1 cellular context compared by ENCODE assay signal in the genomic region with DNA sequence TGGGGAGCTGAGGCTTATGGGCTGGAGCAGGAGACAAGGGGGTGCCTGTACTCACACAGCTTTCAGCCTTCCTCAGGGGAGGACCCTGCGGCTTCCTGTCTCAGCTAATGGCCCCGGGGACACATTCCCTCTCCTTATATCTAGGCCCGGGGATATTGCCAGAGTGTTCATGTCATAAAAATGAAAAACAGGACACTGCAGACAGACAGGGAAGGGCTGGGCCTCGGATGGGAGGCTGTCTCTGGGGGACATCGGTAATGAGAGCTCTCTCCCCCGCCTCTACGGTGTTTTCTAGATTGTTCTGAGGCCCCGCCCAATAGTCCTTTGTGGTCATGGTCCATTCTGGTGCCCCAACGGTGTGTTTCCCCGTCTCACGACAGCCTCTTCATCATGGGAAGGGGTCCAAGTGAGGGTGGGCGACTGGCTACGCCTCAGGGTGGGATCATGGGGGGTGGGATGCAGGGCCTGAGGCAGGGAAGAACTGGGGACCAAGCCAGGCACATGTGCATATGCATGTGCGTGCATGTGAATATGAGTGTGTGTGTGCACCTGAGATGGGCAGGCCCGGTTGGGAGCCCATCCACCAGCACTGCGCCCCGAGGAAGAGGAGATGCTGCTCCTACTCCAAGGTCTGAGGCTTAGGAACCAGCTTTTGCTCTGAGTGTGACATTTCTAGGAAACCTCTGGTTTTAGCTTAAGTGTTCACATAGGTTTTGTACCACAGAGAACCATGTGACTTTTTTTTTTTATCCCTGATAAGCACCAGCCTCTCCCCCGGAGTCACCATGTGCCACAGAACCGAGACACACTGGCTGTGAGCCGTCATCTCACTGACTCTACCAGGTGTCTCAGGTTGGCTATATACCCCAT.
A peak's percentile ranks its signal among the peaks of the same experiment; 100 is the strongest.
TF ChIP-seq lines count a peak whose summit lies in the region.

No MANE protein-coding gene starts in this region.

TF ChIP-seq in K562, 482 proteins besides CTCF, POLR2A, EP300 and RAD21 (continued from another document and continues in another):
- TF ChIP-seq, protein P1, sequence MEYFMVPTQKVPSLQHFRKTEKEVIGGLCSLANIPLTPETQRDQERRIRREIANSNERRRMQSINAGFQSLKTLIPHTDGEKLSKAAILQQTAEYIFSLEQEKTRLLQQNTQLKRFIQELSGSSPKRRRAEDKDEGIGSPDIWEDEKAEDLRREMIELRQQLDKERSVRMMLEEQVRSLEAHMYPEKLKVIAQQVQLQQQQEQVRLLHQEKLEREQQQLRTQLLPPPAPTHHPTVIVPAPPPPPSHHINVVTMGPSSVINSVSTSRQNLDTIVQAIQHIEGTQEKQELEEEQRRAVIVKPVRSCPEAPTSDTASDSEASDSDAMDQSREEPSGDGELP (CRISPR knock-in tag; IDR thresholded peaks at IDR 0.05; ENCODE audit: borderline replicate concordance): no peak
- TF ChIP-seq ZNF589 (CRISPR knock-in tag; IDR thresholded peaks at IDR 0.05; ENCODE audit: low read depth) (no peak), MEF2D (tag; conservative IDR thresholded peaks at IDR 0.05; ENCODE audit: low read depth) (no peak), CHD4 (IDR thresholded peaks at IDR 0.05; ENCODE audit: insufficient read depth, insufficient replicate concordance, low read depth, low read length, poor library complexity, severe bottlenecking) (peak; percentile 56), POLR2G (IDR thresholded peaks at IDR 0.05; ENCODE audit: low read depth, low read length) (0 out of 2 replicates have a peak, but pooled peaks have one; percentile 3), RAD51 (IDR thresholded peaks at IDR 0.05; ENCODE audit: borderline replicate concordance, low read depth) (no peak), CHCHD3 (CRISPR knock-in tag; IDR thresholded peaks at IDR 0.05) (no peak), LARP7 (IDR thresholded peaks at IDR 0.05) (no peak), EP400 (IDR thresholded peaks at IDR 0.05) (no peak), KDM5B (IDR thresholded peaks at IDR 0.05; ENCODE audit: insufficient replicate concordance, low read depth, low read length) (peak; percentile 29), WHSC1 (IDR thresholded peaks at IDR 0.05; ENCODE audit: low read length) (peak; percentile 19), SUPT5H (IDR thresholded peaks at IDR 0.05) (no peak), ZFP36 (IDR thresholded peaks at IDR 0.05; ENCODE audit: low read depth, low read length, partially characterized antibody) (no peak), SMARCA5 (IDR thresholded peaks at IDR 0.05) (no peak), POLR2B (IDR thresholded peaks at IDR 0.05; ENCODE audit: low read depth, partially characterized antibody) (no peak), SRF (CRISPR knock-in tag; IDR thresholded peaks at IDR 0.05) (peak in 1 of 2 experiments; percentile 37; a peak in 1 of 4 replicates), RBBP5 (IDR thresholded peaks at IDR 0.05; ENCODE audit: borderline replicate concordance, insufficient read depth, low read length, poor library complexity, severe bottlenecking) (peak; percentile 49), KLF6 (CRISPR knock-in tag; IDR thresholded peaks at IDR 0.05; ENCODE audit: borderline replicate concordance) (no peak), MXI1 (IDR thresholded peaks at IDR 0.05; ENCODE audit: low read depth, low read length) (no peak), BRD9 (IDR thresholded peaks at IDR 0.05; ENCODE audit: low read depth, partially characterized antibody) (no peak), ZNF143 (CRISPR knock-in tag; IDR thresholded peaks at IDR 0.05) (no peak), ZNF445 (CRISPR knock-in tag; IDR thresholded peaks at IDR 0.05; ENCODE audit: low read depth) (no peak; the same call in 1 of the 2 replicates), ZNF41 (CRISPR knock-in tag; conservative IDR thresholded peaks at IDR 0.05) (0 out of 2 replicates have a peak, but pooled peaks have one; percentile 36), SMAD1 (IDR thresholded peaks at IDR 0.05; ENCODE audit: low read depth, low read length, partially characterized antibody) (no peak), ZNF239 (CRISPR knock-in tag; IDR thresholded peaks at IDR 0.05) (peak; percentile 34; the same call in 1 of the 2 replicates), NCOA1 (IDR thresholded peaks at IDR 0.05; ENCODE audit: low read depth) (no peak), SP2 (IDR thresholded peaks at IDR 0.05; ENCODE audit: extremely low read depth, low read depth, low read length, poor library complexity, severe bottlenecking) (no peak), DMBX1 (CRISPR knock-in tag; IDR thresholded peaks at IDR 0.05; ENCODE audit: borderline replicate concordance) (peak; percentile 62; the same call in 1 of the 2 replicates), SMAD3 (CRISPR knock-in tag; conservative IDR thresholded peaks at IDR 0.05) (peak; percentile 50; the same call in 1 of the 2 replicates), BHLHE40 (IDR thresholded peaks at IDR 0.05; ENCODE audit: low read length) (peak; percentile 76)
- TF ChIP-seq, protein P2, sequence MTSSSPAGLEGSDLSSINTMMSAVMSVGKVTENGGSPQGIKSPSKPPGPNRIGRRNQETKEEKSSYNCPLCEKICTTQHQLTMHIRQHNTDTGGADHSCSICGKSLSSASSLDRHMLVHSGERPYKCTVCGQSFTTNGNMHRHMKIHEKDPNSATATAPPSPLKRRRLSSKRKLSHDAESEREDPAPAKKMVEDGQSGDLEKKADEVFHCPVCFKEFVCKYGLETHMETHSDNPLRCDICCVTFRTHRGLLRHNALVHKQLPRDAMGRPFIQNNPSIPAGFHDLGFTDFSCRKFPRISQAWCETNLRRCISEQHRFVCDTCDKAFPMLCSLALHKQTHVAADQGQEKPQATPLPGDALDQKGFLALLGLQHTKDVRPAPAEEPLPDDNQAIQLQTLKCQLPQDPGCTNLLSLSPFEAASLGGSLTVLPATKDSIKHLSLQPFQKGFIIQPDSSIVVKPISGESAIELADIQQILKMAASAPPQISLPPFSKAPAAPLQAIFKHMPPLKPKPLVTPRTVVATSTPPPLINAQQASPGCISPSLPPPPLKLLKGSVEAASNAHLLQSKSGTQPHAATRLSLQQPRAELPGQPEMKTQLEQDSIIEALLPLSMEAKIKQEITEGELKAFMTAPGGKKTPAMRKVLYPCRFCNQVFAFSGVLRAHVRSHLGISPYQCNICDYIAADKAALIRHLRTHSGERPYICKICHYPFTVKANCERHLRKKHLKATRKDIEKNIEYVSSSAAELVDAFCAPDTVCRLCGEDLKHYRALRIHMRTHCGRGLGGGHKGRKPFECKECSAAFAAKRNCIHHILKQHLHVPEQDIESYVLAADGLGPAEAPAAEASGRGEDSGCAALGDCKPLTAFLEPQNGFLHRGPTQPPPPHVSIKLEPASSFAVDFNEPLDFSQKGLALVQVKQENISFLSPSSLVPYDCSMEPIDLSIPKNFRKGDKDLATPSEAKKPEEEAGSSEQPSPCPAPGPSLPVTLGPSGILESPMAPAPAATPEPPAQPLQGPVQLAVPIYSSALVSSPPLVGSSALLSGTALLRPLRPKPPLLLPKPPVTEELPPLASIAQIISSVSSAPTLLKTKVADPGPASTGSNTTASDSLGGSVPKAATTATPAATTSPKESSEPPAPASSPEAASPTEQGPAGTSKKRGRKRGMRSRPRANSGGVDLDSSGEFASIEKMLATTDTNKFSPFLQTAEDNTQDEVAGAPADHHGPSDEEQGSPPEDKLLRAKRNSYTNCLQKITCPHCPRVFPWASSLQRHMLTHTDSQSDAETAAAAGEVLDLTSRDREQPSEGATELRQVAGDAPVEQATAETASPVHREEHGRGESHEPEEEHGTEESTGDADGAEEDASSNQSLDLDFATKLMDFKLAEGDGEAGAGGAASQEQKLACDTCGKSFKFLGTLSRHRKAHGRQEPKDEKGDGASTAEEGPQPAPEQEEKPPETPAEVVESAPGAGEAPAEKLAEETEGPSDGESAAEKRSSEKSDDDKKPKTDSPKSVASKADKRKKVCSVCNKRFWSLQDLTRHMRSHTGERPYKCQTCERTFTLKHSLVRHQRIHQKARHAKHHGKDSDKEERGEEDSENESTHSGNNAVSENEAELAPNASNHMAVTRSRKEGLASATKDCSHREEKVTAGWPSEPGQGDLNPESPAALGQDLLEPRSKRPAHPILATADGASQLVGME (CRISPR knock-in tag; IDR thresholded peaks at IDR 0.05): peak; percentile 62; the same call in 1 of the 2 replicates
- TF ChIP-seq, protein P3, sequence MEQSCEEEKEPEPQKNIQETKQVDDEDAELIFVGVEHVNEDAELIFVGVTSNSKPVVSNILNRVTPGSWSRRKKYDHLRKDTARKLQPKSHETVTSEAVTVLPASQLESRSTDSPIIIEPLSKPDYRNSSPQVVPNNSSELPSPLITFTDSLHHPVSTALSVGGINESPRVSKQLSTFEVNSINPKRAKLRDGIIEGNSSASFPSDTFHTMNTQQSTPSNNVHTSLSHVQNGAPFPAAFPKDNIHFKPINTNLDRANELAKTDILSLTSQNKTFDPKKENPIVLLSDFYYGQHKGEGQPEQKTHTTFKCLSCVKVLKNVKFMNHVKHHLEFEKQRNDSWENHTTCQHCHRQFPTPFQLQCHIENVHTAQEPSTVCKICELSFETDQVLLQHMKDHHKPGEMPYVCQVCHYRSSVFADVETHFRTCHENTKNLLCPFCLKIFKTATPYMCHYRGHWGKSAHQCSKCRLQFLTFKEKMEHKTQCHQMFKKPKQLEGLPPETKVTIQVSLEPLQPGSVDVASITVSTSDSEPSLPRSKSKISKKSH (CRISPR knock-in tag; IDR thresholded peaks at IDR 0.05): no peak
- TF ChIP-seq, protein P4, sequence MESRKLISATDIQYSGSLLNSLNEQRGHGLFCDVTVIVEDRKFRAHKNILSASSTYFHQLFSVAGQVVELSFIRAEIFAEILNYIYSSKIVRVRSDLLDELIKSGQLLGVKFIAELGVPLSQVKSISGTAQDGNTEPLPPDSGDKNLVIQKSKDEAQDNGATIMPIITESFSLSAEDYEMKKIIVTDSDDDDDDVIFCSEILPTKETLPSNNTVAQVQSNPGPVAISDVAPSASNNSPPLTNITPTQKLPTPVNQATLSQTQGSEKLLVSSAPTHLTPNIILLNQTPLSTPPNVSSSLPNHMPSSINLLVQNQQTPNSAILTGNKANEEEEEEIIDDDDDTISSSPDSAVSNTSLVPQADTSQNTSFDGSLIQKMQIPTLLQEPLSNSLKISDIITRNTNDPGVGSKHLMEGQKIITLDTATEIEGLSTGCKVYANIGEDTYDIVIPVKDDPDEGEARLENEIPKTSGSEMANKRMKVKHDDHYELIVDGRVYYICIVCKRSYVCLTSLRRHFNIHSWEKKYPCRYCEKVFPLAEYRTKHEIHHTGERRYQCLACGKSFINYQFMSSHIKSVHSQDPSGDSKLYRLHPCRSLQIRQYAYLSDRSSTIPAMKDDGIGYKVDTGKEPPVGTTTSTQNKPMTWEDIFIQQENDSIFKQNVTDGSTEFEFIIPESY (CRISPR knock-in tag; IDR thresholded peaks at IDR 0.05): no peak
- TF ChIP-seq, protein P5, sequence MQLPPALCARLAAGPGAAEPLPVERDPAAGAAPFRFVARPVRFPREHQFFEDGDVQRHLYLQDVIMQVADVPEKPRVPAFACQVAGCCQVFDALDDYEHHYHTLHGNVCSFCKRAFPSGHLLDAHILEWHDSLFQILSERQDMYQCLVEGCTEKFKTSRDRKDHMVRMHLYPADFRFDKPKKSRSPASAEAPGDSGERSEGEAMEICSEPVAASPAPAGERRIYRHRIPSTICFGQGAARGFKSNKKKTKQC (CRISPR knock-in tag; IDR thresholded peaks at IDR 0.05): no peak
- TF ChIP-seq, protein P6, sequence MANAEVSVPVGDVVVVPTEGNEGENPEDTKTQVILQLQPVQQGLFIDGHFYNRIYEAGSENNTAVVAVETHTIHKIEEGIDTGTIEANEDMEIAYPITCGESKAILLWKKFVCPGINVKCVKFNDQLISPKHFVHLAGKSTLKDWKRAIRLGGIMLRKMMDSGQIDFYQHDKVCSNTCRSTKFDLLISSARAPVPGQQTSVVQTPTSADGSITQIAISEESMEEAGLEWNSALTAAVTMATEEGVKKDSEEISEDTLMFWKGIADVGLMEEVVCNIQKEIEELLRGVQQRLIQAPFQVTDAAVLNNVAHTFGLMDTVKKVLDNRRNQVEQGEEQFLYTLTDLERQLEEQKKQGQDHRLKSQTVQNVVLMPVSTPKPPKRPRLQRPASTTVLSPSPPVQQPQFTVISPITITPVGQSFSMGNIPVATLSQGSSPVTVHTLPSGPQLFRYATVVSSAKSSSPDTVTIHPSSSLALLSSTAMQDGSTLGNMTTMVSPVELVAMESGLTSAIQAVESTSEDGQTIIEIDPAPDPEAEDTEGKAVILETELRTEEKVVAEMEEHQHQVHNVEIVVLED (CRISPR knock-in tag; IDR thresholded peaks at IDR 0.05): no peak
- TF ChIP-seq, protein P7, sequence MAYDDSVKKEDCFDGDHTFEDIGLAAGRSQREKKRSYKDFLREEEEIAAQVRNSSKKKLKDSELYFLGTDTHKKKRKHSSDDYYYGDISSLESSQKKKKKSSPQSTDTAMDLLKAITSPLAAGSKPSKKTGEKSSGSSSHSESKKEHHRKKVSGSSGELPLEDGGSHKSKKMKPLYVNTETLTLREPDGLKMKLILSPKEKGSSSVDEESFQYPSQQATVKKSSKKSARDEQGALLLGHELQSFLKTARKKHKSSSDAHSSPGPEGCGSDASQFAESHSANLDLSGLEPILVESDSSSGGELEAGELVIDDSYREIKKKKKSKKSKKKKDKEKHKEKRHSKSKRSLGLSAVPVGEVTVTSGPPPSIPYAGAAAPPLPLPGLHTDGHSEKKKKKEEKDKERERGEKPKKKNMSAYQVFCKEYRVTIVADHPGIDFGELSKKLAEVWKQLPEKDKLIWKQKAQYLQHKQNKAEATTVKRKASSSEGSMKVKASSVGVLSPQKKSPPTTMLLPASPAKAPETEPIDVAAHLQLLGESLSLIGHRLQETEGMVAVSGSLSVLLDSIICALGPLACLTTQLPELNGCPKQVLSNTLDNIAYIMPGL (CRISPR knock-in tag; IDR thresholded peaks at IDR 0.05): 0 out of 2 replicates have a peak, but pooled peaks have one; percentile 44
- TF ChIP-seq, protein P8, sequence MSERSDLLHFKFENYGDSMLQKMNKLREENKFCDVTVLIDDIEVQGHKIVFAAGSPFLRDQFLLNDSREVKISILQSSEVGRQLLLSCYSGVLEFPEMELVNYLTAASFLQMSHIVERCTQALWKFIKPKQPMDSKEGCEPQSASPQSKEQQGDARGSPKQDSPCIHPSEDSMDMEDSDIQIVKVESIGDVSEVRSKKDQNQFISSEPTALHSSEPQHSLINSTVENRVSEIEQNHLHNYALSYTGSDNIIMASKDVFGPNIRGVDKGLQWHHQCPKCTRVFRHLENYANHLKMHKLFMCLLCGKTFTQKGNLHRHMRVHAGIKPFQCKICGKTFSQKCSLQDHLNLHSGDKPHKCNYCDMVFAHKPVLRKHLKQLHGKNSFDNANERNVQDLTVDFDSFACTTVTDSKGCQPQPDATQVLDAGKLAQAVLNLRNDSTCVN (CRISPR knock-in tag; IDR thresholded peaks at IDR 0.05): 0 out of 2 replicates have a peak, but pooled peaks have one; percentile 5
- TF ChIP-seq, protein P9, sequence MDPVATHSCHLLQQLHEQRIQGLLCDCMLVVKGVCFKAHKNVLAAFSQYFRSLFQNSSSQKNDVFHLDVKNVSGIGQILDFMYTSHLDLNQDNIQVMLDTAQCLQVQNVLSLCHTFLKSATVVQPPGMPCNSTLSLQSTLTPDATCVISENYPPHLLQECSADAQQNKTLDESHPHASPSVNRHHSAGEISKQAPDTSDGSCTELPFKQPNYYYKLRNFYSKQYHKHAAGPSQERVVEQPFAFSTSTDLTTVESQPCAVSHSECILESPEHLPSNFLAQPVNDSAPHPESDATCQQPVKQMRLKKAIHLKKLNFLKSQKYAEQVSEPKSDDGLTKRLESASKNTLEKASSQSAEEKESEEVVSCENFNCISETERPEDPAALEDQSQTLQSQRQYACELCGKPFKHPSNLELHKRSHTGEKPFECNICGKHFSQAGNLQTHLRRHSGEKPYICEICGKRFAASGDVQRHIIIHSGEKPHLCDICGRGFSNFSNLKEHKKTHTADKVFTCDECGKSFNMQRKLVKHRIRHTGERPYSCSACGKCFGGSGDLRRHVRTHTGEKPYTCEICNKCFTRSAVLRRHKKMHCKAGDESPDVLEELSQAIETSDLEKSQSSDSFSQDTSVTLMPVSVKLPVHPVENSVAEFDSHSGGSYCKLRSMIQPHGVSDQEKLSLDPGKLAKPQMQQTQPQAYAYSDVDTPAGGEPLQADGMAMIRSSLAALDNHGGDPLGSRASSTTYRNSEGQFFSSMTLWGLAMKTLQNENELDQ (CRISPR knock-in tag; IDR thresholded peaks at IDR 0.05; ENCODE audit: borderline replicate concordance): no peak
